Comparison of ENCODE assay signal across 8 cellular contexts in genomic region chr1:114756009-114756892, GRCh38.
DNase-seq lines count a peak whose midpoint lies in the region; ATAC-seq and TF ChIP-seq lines count a peak whose summit lies in the region.

No MANE protein-coding gene starts in this region.

- H3K4me3 ChIP-seq in LNCaP clone FGC (ENCODE audit: low read depth, low read length): peak overlapping the region; percentile 99
- peak overlapping the region; percentile 93 to 100 for H3K4me3 ChIP-seq in duodenal mucosa (ENCODE audit: low read depth in 1 of 2, low read length in 2 of 2)

- peaks cover 12% of the 10 kb centered on the region for H3K9me3 Mint-ChIP-seq in nephron progenitor cell

- no peaks in the 10 kb centered on the region for H3K9me3 ChIP-seq in duodenal mucosa (ENCODE audit: control insufficient read depth in 1 of 2, low read length in 2 of 2)

- no peaks in the 10 kb centered on the region for H3K36me3 ChIP-seq in duodenal mucosa (ENCODE audit: control insufficient read depth in 1 of 2, insufficient read depth in 2 of 2, low read length in 2 of 2)

- peaks cover 7% of the 10 kb centered on the region for H3K27me3 Mint-ChIP-seq in nephron progenitor cell (ENCODE audit: low read depth, poor library complexity)

- H3K27ac ChIP-seq in duodenal mucosa (ENCODE audit: low read depth, low read length): peak overlapping the region; percentile 97

- H3K4me1 Mint-ChIP-seq in nephron progenitor cell: peaks cover 55% of the 10 kb centered on the region

- peak overlapping the region; percentile 99 to 100 for H3K9ac ChIP-seq in duodenal mucosa (ENCODE audit: low read depth in 1 of 2, low read length in 2 of 2)

- peak overlapping the region; percentile 96 for H3K4me3 Mint-ChIP-seq in nephron progenitor cell

- DNase-seq in ELR (ENCODE audit: low read depth) (peak; percentile 33), LNCaP clone FGC (ENCODE audit: low read depth) (no peak), nephron progenitor cell (no peak), NCI-H146 (lab: John Stamatoyannopoulos, UW) (no peak), NCI-H128 (lab: John Stamatoyannopoulos, UW; ENCODE audit: unreplicated experiment) (no peak)
- no peak for DNase-seq in activated effector memory CD4-positive, alpha-beta T cell treated with anti-CD3 and anti-CD28 coated beads, Interleukin-2, amount 50 U/mL, for 16 hours

- H3K27ac Mint-ChIP-seq in nephron progenitor cell: peak overlapping the region; percentile 99

- H3K36me3 Mint-ChIP-seq in nephron progenitor cell (ENCODE audit: low read depth): peaks cover 7% of the 10 kb centered on the region

- TF ChIP-seq CTCF in LNCaP clone FGC (IDR thresholded peaks at IDR 0.05; ENCODE audit: control insufficient read depth, extremely low read depth, insufficient read depth) (no peak), nephron progenitor cell (IDR thresholded peaks at IDR 0.05) (no peak)

- peaks cover 43 to 53% of the 10 kb centered on the region in 2 donors for H3K4me1 ChIP-seq in duodenal mucosa (ENCODE audit: control insufficient read depth in 1 of 2, insufficient read depth in 2 of 2, low read length in 2 of 2)

- ATAC-seq in GM21447 (IDR thresholded peaks at IDR 0.05; ENCODE audit: unreplicated experiment): peak; percentile 29

- H3K27me3 ChIP-seq in duodenal mucosa (ENCODE audit: control insufficient read depth in 1 of 2, insufficient read depth in 2 of 2, low read length in 2 of 2): no peaks in the 10 kb centered on the region
